Comparison of ENCODE assay signal across 9 cellular contexts in genomic region chr1:96886474-96886873, GRCh38.
"Had no signal": no experiment of that assay in that cellular context is flagged by ENCODE, and none has a peak within 500 bp of the region (broad histone marks: within the 10 kb centered on the region; RNA-seq: fewer than 3 reads in every experiment).

No MANE protein-coding gene starts in this region.

- H3K9ac ChIP-seq: KMS-11 had no signal

- H2AFZ ChIP-seq: GM23338 had no signal

- ATAC-seq: GM23338, HCT116 had no signal

- H3K4me1 ChIP-seq: HAP-1 had no signal

- DNase-seq: H7, HFFc6, Karpas-422, KBM-7 had no signal

- H3K9me3 ChIP-seq: HAP-1 had no signal

- H3K36me3 ChIP-seq: HAP-1 had no signal

- H3K4me2 ChIP-seq: GM23338, KMS-11 had no signal

- H3K27ac ChIP-seq: KMS-11 had no signal

- FAIRE-seq: HTR-8/SVneo had no signal

- H3K4me3 ChIP-seq: GM23338, HAP-1 had no signal
